In genomic region chr7:15915694-15916093, GRCh38 we compare ENCODE assay signal across 27 cellular contexts.
"Had no signal": no experiment of that assay in that cellular context is flagged by ENCODE, and none has a peak within 500 bp of the region (broad histone marks: within the 10 kb centered on the region; RNA-seq: fewer than 3 reads in every experiment).

No MANE protein-coding gene starts in this region.

- ATAC-seq: activated CD8-positive, alpha-beta memory T cell treated with anti-CD3 and anti-CD28 coated beads, Interleukin-2, amount 10 ng/mL, durations not matched to agents 7 days and 5 days; activated CD8-positive, alpha-beta T cell treated with anti-CD3 and anti-CD28 coated beads for 36 hours; activated naive CD4-positive, alpha-beta T cell treated with anti-CD3 and anti-CD28 coated beads, Interleukin-2, amount 50 U/mL, for 72 hours; left lung; naive thymus-derived CD8-positive, alpha-beta T cell; stimulated activated naive CD8-positive, alpha-beta T cell treated with anti-CD3 and anti-CD28 coated beads, Interleukin-15, Interleukin-2, amounts not matched to agents 100 U/mL and 50 U/mL, for 24 hours; T-cell had no signal

- H2AFZ ChIP-seq: neural progenitor cell had no signal

- H3K4me3 ChIP-seq: heart right ventricle, left lung, lung, neural progenitor cell, sigmoid colon, spleen, thyroid gland had no signal

- H3K9ac ChIP-seq: neural progenitor cell had no signal

- H3K27me3 ChIP-seq: heart right ventricle, left lung, neural progenitor cell, sigmoid colon, spleen, thyroid gland had no signal

- H3K9me3 Mint-ChIP-seq: brain, mesothelial cell of epicardium, neural progenitor cell had no signal

- DNase-seq: activated CD4-positive, alpha-beta T cell treated with anti-CD3 and anti-CD28 coated beads, Interleukin-2, amount 10 ng/mL, durations not matched to agents 7 days and 5 days; activated CD4-positive, CD25-positive, alpha-beta regulatory T cell treated with anti-CD3 and anti-CD28 coated beads, Interleukin-2, amount 50 U/mL, for 72 hours; activated CD8-positive, alpha-beta memory T cell treated with anti-CD3 and anti-CD28 coated beads, Interleukin-2, amount 10 ng/mL, durations not matched to agents 7 days and 5 days; activated CD8-positive, alpha-beta T cell treated with anti-CD3 and anti-CD28 coated beads for 36 hours; activated gamma-delta T cell; activated T-cell treated with anti-CD3 and anti-CD28 coated beads for 4 hours; aorta; caudate nucleus; effector CD4-positive, alpha-beta T cell; heart right ventricle; left lung; naive thymus-derived CD8-positive, alpha-beta T cell; sigmoid colon; spleen; stimulated activated CD4-positive, alpha-beta T cell treated with anti-CD3 and anti-CD28 coated beads, Interleukin-4, amount 100 ng/mL, for 1 hour; stimulated activated naive CD8-positive, alpha-beta T cell treated with anti-CD3 and anti-CD28 coated beads, Interleukin-15, Interleukin-2, amounts not matched to agents 100 U/mL and 50 U/mL, for 24 hours; substantia nigra; T-cell; thyroid gland had no signal

- H3K27ac Mint-ChIP-seq: activated CD4-positive, alpha-beta T cell treated with anti-CD3 and anti-CD28 coated beads, Interleukin-2, amount 10 ng/mL, durations not matched to agents 7 days and 5 days; activated CD8-positive, alpha-beta memory T cell treated with anti-CD3 and anti-CD28 coated beads, Interleukin-2, amount 10 ng/mL, durations not matched to agents 7 days and 5 days; activated CD8-positive, alpha-beta T cell treated with anti-CD3 and anti-CD28 coated beads for 36 hours; activated naive CD4-positive, alpha-beta T cell treated with anti-CD3 and anti-CD28 coated beads, Interleukin-2, amount 50 U/mL, for 72 hours; brain; dendritic cell treated with granulocyte-macrophage colony-stimulating factor and Interleukin-4, amounts not matched to agents 40 ng/mL and 50 ng/mL, for 4 days; mesothelial cell of epicardium; naive thymus-derived CD8-positive, alpha-beta T cell; neural progenitor cell; T-cell; T-helper 2 cell treated with Interferon-gamma antibody and Interleukin-4, amounts not matched to agents 5 μg/mL and 100 μg/mL, for 36 hours had no signal

- H3K36me3 Mint-ChIP-seq: activated CD8-positive, alpha-beta memory T cell treated with anti-CD3 and anti-CD28 coated beads, Interleukin-2, amount 10 ng/mL, durations not matched to agents 7 days and 5 days; activated naive CD4-positive, alpha-beta T cell treated with anti-CD3 and anti-CD28 coated beads, Interleukin-2, amount 50 U/mL, for 72 hours; brain; mesothelial cell of epicardium; naive thymus-derived CD8-positive, alpha-beta T cell; neural progenitor cell; T-cell had no signal

- H3K4me2 ChIP-seq: neural progenitor cell had no signal

- H3K9me3 ChIP-seq: heart right ventricle, left lung, sigmoid colon, spleen, thyroid gland had no signal

- H3K27ac ChIP-seq: heart right ventricle, left lung, neural progenitor cell, spleen, thyroid gland, VCaP had no signal

- H3K36me3 ChIP-seq: heart right ventricle, left lung, neural progenitor cell, sigmoid colon, spleen, thyroid gland had no signal

- H3K27me3 Mint-ChIP-seq: activated CD4-positive, alpha-beta T cell treated with anti-CD3 and anti-CD28 coated beads, Interleukin-2, amount 10 ng/mL, durations not matched to agents 7 days and 5 days; activated CD8-positive, alpha-beta memory T cell treated with anti-CD3 and anti-CD28 coated beads, Interleukin-2, amount 10 ng/mL, durations not matched to agents 7 days and 5 days; activated CD8-positive, alpha-beta T cell treated with anti-CD3 and anti-CD28 coated beads for 36 hours; brain; dendritic cell treated with granulocyte-macrophage colony-stimulating factor and Interleukin-4, amounts not matched to agents 40 ng/mL and 50 ng/mL, for 4 days; naive thymus-derived CD8-positive, alpha-beta T cell; T-cell had no signal

- H3K4me1 Mint-ChIP-seq: activated CD4-positive, alpha-beta T cell treated with anti-CD3 and anti-CD28 coated beads, Interleukin-2, amount 10 ng/mL, durations not matched to agents 7 days and 5 days; activated CD8-positive, alpha-beta memory T cell treated with anti-CD3 and anti-CD28 coated beads, Interleukin-2, amount 10 ng/mL, durations not matched to agents 7 days and 5 days; mesothelial cell of epicardium; naive thymus-derived CD8-positive, alpha-beta T cell; T-cell had no signal

- H3K4me3 Mint-ChIP-seq: activated CD4-positive, alpha-beta T cell treated with anti-CD3 and anti-CD28 coated beads, Interleukin-2, amount 10 ng/mL, durations not matched to agents 7 days and 5 days; activated CD8-positive, alpha-beta memory T cell treated with anti-CD3 and anti-CD28 coated beads, Interleukin-2, amount 10 ng/mL, durations not matched to agents 7 days and 5 days; activated CD8-positive, alpha-beta T cell treated with anti-CD3 and anti-CD28 coated beads for 36 hours; brain; dendritic cell treated with granulocyte-macrophage colony-stimulating factor and Interleukin-4, amounts not matched to agents 40 ng/mL and 50 ng/mL, for 4 days; mesothelial cell of epicardium; naive thymus-derived CD8-positive, alpha-beta T cell; neural progenitor cell; T-cell; T-helper 2 cell treated with Interferon-gamma antibody and Interleukin-4, amounts not matched to agents 5 μg/mL and 100 μg/mL, for 36 hours had no signal

- H3K4me1 ChIP-seq: left lung, neural progenitor cell, spleen, thyroid gland had no signal
